In the genomic region with DNA sequence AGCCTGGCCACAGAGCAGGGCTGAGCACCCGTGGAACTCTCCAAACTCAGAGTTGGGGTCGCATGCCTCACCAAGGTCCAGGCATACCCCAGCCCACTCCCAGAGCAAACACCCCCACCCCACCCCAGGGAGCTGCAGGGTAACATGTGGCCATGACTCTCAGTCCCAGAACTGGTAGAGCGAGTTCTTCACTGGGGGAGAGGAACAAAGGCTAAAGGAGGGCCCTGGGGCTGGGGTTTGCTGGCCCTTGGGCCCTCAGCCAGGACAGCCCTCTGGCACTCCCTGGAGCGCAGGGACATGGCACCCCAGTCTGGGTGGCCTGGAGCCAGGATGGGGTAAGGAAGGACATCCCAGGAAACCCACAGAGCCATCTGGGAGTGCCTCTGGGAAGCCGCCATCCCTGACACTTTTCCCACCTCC, we compare ENCODE assay signal across 24 cellular contexts. TPM values are rescaled to one million over a fixed set of nuclear protein-coding genes. Genes with fewer than 3 reads are reported as not detected.
DNase-seq lines count a peak whose midpoint lies in the region; ATAC-seq and TF ChIP-seq lines count a peak whose summit lies in the region.
"Had no signal": no experiment of that assay in that cellular context is flagged by ENCODE, and none has a peak within 500 bp of the region (broad histone marks: within the 10 kb centered on the region; RNA-seq: fewer than 3 reads in every experiment).

No MANE protein-coding gene starts in this region.

- peak; percentile 21 for ATAC-seq in upper lobe of right lung
- ATAC-seq: naive thymus-derived CD4-positive, alpha-beta T cell had no signal

- TF ChIP-seq CTCF in Peyer's patch (IDR thresholded peaks at IDR 0.05), result no peak
- no peak for TF ChIP-seq CTCF in mesothelial cell of epicardium (IDR thresholded peaks at IDR 0.05; ENCODE audit: unreplicated experiment)
- no peak for TF ChIP-seq CTCF in upper lobe of right lung (IDR thresholded peaks at IDR 0.05)
- TF ChIP-seq CTCF in coronary artery (IDR thresholded peaks at IDR 0.05), result no peak

- H3K27ac ChIP-seq in Peyer's patch (peak overlapping the region in 1 of 4 donors; percentile 46), upper lobe of right lung (no peak overlapping the region), coronary artery (no peak overlapping the region)
- H3K27ac ChIP-seq: BLaER1 treated with 17β-estradiol and CSF1 and Interleukin-3, amounts not matched to agents 10 nM and 100 nM had no signal

- H3K36me3 Mint-ChIP-seq in mesothelial cell of epicardium, result no peaks in the 10 kb centered on the region
- H3K36me3 Mint-ChIP-seq: naive thymus-derived CD4-positive, alpha-beta T cell had no signal

- TF ChIP-seq POLR2A in Peyer's patch (IDR thresholded peaks at IDR 0.05), result no peak

- H3K4me3 Mint-ChIP-seq in mesothelial cell of epicardium, result no peak overlapping the region
- H3K4me3 Mint-ChIP-seq: activated CD4-positive, alpha-beta T cell treated with anti-CD3 and anti-CD28 coated beads, Interleukin-2, amount 10 ng/mL, durations not matched to agents 24 days and 14 days; naive thymus-derived CD4-positive, alpha-beta T cell had no signal

- no peaks in the 10 kb centered on the region for H3K27me3 ChIP-seq in Peyer's patch
- H3K27me3 ChIP-seq in upper lobe of right lung, result peaks cover 8% of the 10 kb centered on the region

- intact Hi-C loops in upper lobe of right lung (cut with DNase I), result loop anchor here (10.0 kb wide), 1 partner anchor 46 kb away; a partner anchor contains a TSS

- H3K4me1 ChIP-seq in Peyer's patch, result peaks cover 2 to 30% (median 10%) of the 10 kb centered on the region in 4 donors
- peaks cover 18% of the 10 kb centered on the region for H3K4me1 ChIP-seq in upper lobe of right lung

- peaks cover 24% of the 10 kb centered on the region for H3K27me3 Mint-ChIP-seq in mesothelial cell of epicardium (ENCODE audit: low read depth)

- peak; percentile 48 for DNase-seq in NCI-H2196 (lab: John Stamatoyannopoulos, UW; ENCODE audit: unreplicated experiment)
- no peak for DNase-seq in NCI-H2196 treated with DMSO at 0.1 percent for 48 hours (lab: John Stamatoyannopoulos, UW; ENCODE audit: unreplicated experiment)
- peak in 2 of 3 donors; percentile 58 to 70 for DNase-seq in Peyer's patch
- DNase-seq in mesothelial cell of epicardium (ENCODE audit: low spot score in 2 of 2, unreplicated experiment in 2 of 2), result no peak
- DNase-seq in upper lobe of right lung, result peak; percentile 74
- DNase-seq in activated CD8-positive, alpha-beta memory T cell treated with anti-CD3 and anti-CD28 coated beads, Interleukin-2, amount 50 U/mL, for 48 hours, result no peak
- no peak for DNase-seq in coronary artery (ENCODE audit: low spot score)
- DNase-seq in NCI-H1092 treated with DMSO at 0.1 percent for 48 hours (lab: John Stamatoyannopoulos, UW), result no peak
- DNase-seq: activated CD4-positive, alpha-beta T cell treated with anti-CD3 and anti-CD28 coated beads, Interleukin-2, amount 10 ng/mL, durations not matched to agents 24 days and 14 days; activated CD8-positive, alpha-beta memory T cell treated with anti-CD3 and anti-CD28 coated beads, Interleukin-2, amount 50 U/mL, for 4 hours; activated gamma-delta T cell treated with Interleukin-2 at 50 U/mL for 16 hours; amniotic stem cell; central memory CD4-positive, alpha-beta T cell; DMS153; effector memory CD4-positive, alpha-beta T cell; KBM-7; naive thymus-derived CD4-positive, alpha-beta T cell; NCI-H1105; NCI-H2171; NCI-H82; stimulated activated CD4-positive, alpha-beta T cell treated with anti-CD3 and anti-CD28 coated beads, Interleukin-4, amount 100 ng/mL, for 1 hour had no signal

- H3K9me3 ChIP-seq in Peyer's patch, result no peaks in the 10 kb centered on the region
- no peaks in the 10 kb centered on the region for H3K9me3 ChIP-seq in upper lobe of right lung
- H3K9me3 ChIP-seq: BLaER1 treated with 17β-estradiol and CSF1 and Interleukin-3, amounts not matched to agents 10 nM and 100 nM had no signal

- peaks cover 25% of the 10 kb centered on the region for H3K4me1 Mint-ChIP-seq in mesothelial cell of epicardium

- peak overlapping the region; percentile 64 for H3K27ac Mint-ChIP-seq in mesothelial cell of epicardium
- H3K27ac Mint-ChIP-seq: activated CD4-positive, alpha-beta T cell treated with anti-CD3 and anti-CD28 coated beads, Interleukin-2, amount 10 ng/mL, durations not matched to agents 24 days and 14 days; naive thymus-derived CD4-positive, alpha-beta T cell had no signal

- H3K36me3 ChIP-seq in Peyer's patch, result no peaks in the 10 kb centered on the region
- H3K36me3 ChIP-seq in upper lobe of right lung, result no peaks in the 10 kb centered on the region
- H3K36me3 ChIP-seq: BLaER1 treated with 17β-estradiol and CSF1 and Interleukin-3, amounts not matched to agents 10 nM and 100 nM had no signal

- H3K4me3 ChIP-seq in Peyer's patch (no peak overlapping the region), upper lobe of right lung (no peak overlapping the region), coronary artery (no peak overlapping the region)
- H3K4me3 ChIP-seq: BLaER1 treated with 17β-estradiol and CSF1 and Interleukin-3, amounts not matched to agents 10 nM and 100 nM had no signal

- H3K9me3 Mint-ChIP-seq in mesothelial cell of epicardium, result no peaks in the 10 kb centered on the region
- H3K9me3 Mint-ChIP-seq: activated CD4-positive, alpha-beta T cell treated with anti-CD3 and anti-CD28 coated beads, Interleukin-2, amount 10 ng/mL, durations not matched to agents 24 days and 14 days; naive thymus-derived CD4-positive, alpha-beta T cell had no signal

RNA-seq across cellular contexts. Expression of a gene that starts 4.2 kb away (rescaled TPM):
- 100 to 1,000 TPM in 3 of 4 donors, 10 to 100 TPM in 1; 80.0 to 148 (median 124) TPM for total RNA-seq in Peyer's patch
- 50.7 to 56.3 TPM (median 54.2 TPM) in 3 replicates for total RNA-seq in mesothelial cell of epicardium
- 33.5 TPM for total RNA-seq in upper lobe of right lung
- total RNA-seq: activated CD4-positive, alpha-beta T cell treated with anti-CD3 and anti-CD28 coated beads, Interleukin-2, amount 10 ng/mL, durations not matched to agents 24 days and 14 days had no signal

RNA-seq across cellular contexts. Expression of a gene that starts 19.1 kb away (rescaled TPM):
- 10 to 100 TPM in 3 of 4 donors, 1 to 10 TPM in 1; 7.4 to 80.7 (median 53.9) TPM for total RNA-seq in Peyer's patch
- 22.6 to 23.1 TPM (median 22.8 TPM) in 3 replicates for total RNA-seq in mesothelial cell of epicardium
- 21.8 TPM for total RNA-seq in upper lobe of right lung

RNA-seq across cellular contexts. Expression of a gene that starts 32.7 kb away (rescaled TPM):
- total RNA-seq in Peyer's patch, result 1 to 10 TPM in 3 of 4 donors, not detected in 1; 5.2 to 9.3 (median 8.5) TPM
- not detected in 3 replicates for total RNA-seq in mesothelial cell of epicardium
- not detected for total RNA-seq in upper lobe of right lung
- total RNA-seq: activated CD4-positive, alpha-beta T cell treated with anti-CD3 and anti-CD28 coated beads, Interleukin-2, amount 10 ng/mL, durations not matched to agents 24 days and 14 days; naive thymus-derived CD4-positive, alpha-beta T cell; skeletal muscle tissue had no signal

RNA-seq across cellular contexts. Expression of a gene that starts 44.1 kb away (rescaled TPM):
- total RNA-seq in Peyer's patch, result 10 to 100 TPM; 17.3 to 42.7 (median 32.2) TPM
- 18.3 to 22.6 TPM (median 20.7 TPM) in 3 replicates for total RNA-seq in mesothelial cell of epicardium
- total RNA-seq in upper lobe of right lung, result 21.6 TPM

RNA-seq across cellular contexts. Expression of a gene that starts 44.3 kb away (rescaled TPM):
- total RNA-seq in Peyer's patch, result 10 to 100 TPM in 1 of 4 donors, 1 to 10 TPM in 2, not detected in 1; 4.6 to 11.9 (median 8.8) TPM
- not detected in 3 replicates for total RNA-seq in mesothelial cell of epicardium
- total RNA-seq in upper lobe of right lung, result not detected
- total RNA-seq: activated CD4-positive, alpha-beta T cell treated with anti-CD3 and anti-CD28 coated beads, Interleukin-2, amount 10 ng/mL, durations not matched to agents 24 days and 14 days; lower leg skin; naive thymus-derived CD4-positive, alpha-beta T cell; skeletal muscle tissue had no signal

Comparison
In these comparisons a context has a peak if more than half of its experiments do, and no peak if none do; other contexts are left out.
1. DNase-seq: peak in NCI-H2196 (single experiment), Peyer's patch (2 of 3) and upper lobe of right lung (single experiment); none in NCI-H2196 treated with DMSO at 0.1 percent for 48 hours (single experiment), mesothelial cell of epicardium (0 of 2), activated CD8-positive, alpha-beta memory T cell treated with anti-CD3 and anti-CD28 coated beads, Interleukin-2, amount 50 U/mL, for 48 hours (single experiment), coronary artery (single experiment) and NCI-H1092 treated with DMSO at 0.1 percent for 48 hours (single experiment).